ENCODE assay signal across 8 cellular contexts in the genomic region with DNA sequence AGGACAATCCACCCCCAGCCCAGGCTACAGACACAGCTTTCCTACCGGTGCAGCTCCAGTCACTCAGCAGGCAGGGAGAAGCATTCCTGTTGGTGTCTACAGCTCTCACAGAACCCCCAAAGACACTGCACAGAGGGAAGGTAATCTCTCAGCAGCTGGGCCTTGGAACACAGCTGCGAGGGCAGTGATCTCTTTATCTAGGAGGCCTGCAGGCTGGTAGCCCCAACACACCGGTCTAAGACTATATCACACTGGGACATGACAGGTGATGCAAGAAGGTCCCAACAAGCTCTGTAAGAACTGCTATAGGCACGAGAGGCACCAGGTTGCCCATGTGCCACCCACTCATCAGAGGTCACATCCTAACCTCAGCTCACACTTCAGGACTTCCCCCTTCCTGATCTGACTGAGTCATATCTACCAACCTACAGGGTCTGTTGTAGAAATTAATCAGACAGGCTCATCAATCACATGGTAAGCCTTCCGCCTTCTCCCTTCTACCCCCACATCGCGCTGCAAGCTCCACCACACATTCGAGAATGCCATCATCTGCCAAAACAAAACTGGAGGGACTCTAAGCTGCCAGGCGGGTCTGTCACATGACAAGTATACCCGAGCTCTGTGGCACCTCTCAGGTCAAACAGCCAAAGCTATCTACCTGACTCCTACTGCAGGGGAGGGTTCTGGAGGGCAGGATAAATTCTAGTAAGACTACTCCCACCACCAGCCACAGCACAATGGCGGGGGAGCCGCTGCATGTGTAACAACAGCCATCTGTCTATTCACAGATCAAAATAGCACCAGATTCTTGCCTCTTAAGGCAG. TPM values are rescaled to one million over a fixed set of nuclear protein-coding genes. Genes with fewer than 3 reads are reported as not detected.
DNase-seq lines count a peak whose midpoint lies in the region; ATAC-seq and TF ChIP-seq lines count a peak whose summit lies in the region.

No MANE protein-coding gene starts in this region.

- peaks cover 91% of the 10 kb centered on the region for H3K4me1 Mint-ChIP-seq in activated naive CD8-positive, alpha-beta T cell (ENCODE audit: low read depth)

- H3K9me3 ChIP-seq in SU-DHL-6 (ENCODE audit: insufficient read depth, low read length) (no peaks in the 10 kb centered on the region), lung (ENCODE audit: control insufficient read depth in 2 of 2, insufficient read depth in 1 of 2, low read length in 1 of 2) (no peaks in the 10 kb centered on the region)

- no peaks in the 10 kb centered on the region for H3K9me3 Mint-ChIP-seq in activated naive CD8-positive, alpha-beta T cell (ENCODE audit: low read depth)

- no peak for DNase-seq in lung (ENCODE audit: low spot score)
- peak; percentile 80 for DNase-seq in stimulated activated CD8-positive, alpha-beta memory T cell treated with anti-CD3 and anti-CD28 coated beads, Interleukin-4, amount 100 ng/mL, for 48 hours
- DNase-seq in hepatic stellate cell (ENCODE audit: low spot score) = no peak
- DNase-seq in LoVo (ENCODE audit: low spot score) = no peak

- H4K20me1 ChIP-seq in SU-DHL-6 (ENCODE audit: low read depth, low read length) = peaks cover 24% of the 10 kb centered on the region; the same call in 1 of the 2 replicates

- peaks cover 40% of the 10 kb centered on the region for H3F3A ChIP-seq in SU-DHL-6 (ENCODE audit: insufficient read depth)

- H3K4me3 Mint-ChIP-seq in activated naive CD8-positive, alpha-beta T cell = peak overlapping the region; percentile 47

- H3K27me3 Mint-ChIP-seq in activated naive CD8-positive, alpha-beta T cell = no peaks in the 10 kb centered on the region

- 0 out of 2 replicates have a peak overlapping the region, but pooled peaks have one; percentile 0 for H3K9ac ChIP-seq in SU-DHL-6 (ENCODE audit: low read length)

- peaks cover 26 to 37% of the 10 kb centered on the region in 2 donors for H3K4me1 ChIP-seq in lung (ENCODE audit: control insufficient read depth in 2 of 2, insufficient read depth in 2 of 2, low read length in 2 of 2)

- H3K79me2 ChIP-seq in SU-DHL-6 (ENCODE audit: insufficient read depth, low read length) = peaks cover 100% of the 10 kb centered on the region

- no peaks in the 10 kb centered on the region for H3K9me2 ChIP-seq in SU-DHL-6 (replicated peaks; ENCODE audit: insufficient read depth, low read length)

- peak; percentile 14 for TF ChIP-seq POLR2A in GM19099 (IDR thresholded peaks at IDR 0.05; ENCODE audit: extremely low read depth, insufficient read length, low read depth)

- peak; percentile 49 for ATAC-seq in HG03135 (IDR thresholded peaks at IDR 0.05; ENCODE audit: unreplicated experiment)
- peak; percentile 53 for ATAC-seq in lung (ENCODE audit: insufficient read depth, low FRiP score)

- peak overlapping the region; percentile 67 for H3K27ac ChIP-seq in SU-DHL-6 (ENCODE audit: low read depth, low read length)
- peak overlapping the region; percentile 82 to 88 for H3K27ac ChIP-seq in lung (ENCODE audit: low read depth in 1 of 2, low read length in 1 of 2)

- H3K4me3 ChIP-seq in SU-DHL-6 (ENCODE audit: insufficient read depth, low read length, poor library complexity, severe bottlenecking) (no peak overlapping the region), lung (no peak overlapping the region)

- H3K27me3 ChIP-seq in SU-DHL-6 (ENCODE audit: low read length) = no peaks in the 10 kb centered on the region
- H3K27me3 ChIP-seq in lung (ENCODE audit: control insufficient read depth, insufficient read depth) = no peaks in the 10 kb centered on the region

- H3K27ac Mint-ChIP-seq in activated naive CD8-positive, alpha-beta T cell = peak overlapping the region; percentile 93

- no peak for TF ChIP-seq CTCF in SU-DHL-6 (IDR thresholded peaks at IDR 0.05; ENCODE audit: insufficient read depth, low read length, poor library complexity, severe bottlenecking)
- TF ChIP-seq CTCF in lung (IDR thresholded peaks at IDR 0.05; ENCODE audit: control extremely low read depth, extremely low read depth) = no peak

- no peak overlapping the region for H2AFZ ChIP-seq in SU-DHL-6 (ENCODE audit: low read depth, low read length, severe bottlenecking)

- H3K36me3 ChIP-seq in SU-DHL-6 (ENCODE audit: low read length) (no peaks in the 10 kb centered on the region), lung (ENCODE audit: control insufficient read depth in 2 of 2, insufficient read depth in 2 of 2, low read length in 2 of 2) (no peaks in the 10 kb centered on the region)

- peak overlapping the region; percentile 44 for H3K4me2 ChIP-seq in SU-DHL-6 (ENCODE audit: low read depth, low read length, poor library complexity, severe bottlenecking)

- peaks cover 2% of the 10 kb centered on the region for H3K36me3 Mint-ChIP-seq in activated naive CD8-positive, alpha-beta T cell

- 44 to 56% methylated on average over 12 of the region's 12 CpGs for WGBS in lung, 2 donors

RNA-seq across cellular contexts. Expression of a gene that starts 26.1 kb away (rescaled TPM):
- 10 to 100 TPM; 21.0 to 45.4 TPM for total RNA-seq in lung
- 10 to 100 TPM; 14.6 to 15.3 TPM for polyA plus RNA-seq in lung
